ENCODE assay signal across 2 cellular contexts in the genomic region with DNA sequence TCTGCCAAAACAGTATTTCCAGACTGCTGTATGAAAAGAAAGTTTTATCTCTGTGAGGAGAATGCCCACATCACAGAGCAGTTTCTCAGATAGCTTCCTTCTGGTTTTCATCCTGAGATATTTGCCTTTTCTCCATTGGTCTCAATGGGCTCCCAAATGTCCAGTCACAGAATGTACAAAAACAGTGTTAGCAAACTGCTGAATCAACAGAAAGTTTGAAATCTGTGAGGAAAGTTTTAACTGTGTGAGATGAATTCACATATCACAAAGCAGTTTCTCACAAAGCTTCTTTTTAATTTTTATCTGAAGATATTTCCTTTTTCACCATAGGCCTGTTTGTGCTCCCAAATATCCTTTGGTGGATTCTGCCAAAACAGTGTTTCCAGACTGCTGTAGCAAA.
TF ChIP-seq lines count a peak whose summit lies in the region.

No MANE protein-coding gene starts in this region.

TF ChIP-seq in HepG2, 621 proteins besides CTCF, POLR2A, EP300 and RAD21 (continued from another document):
- TF ChIP-seq, protein P1, sequence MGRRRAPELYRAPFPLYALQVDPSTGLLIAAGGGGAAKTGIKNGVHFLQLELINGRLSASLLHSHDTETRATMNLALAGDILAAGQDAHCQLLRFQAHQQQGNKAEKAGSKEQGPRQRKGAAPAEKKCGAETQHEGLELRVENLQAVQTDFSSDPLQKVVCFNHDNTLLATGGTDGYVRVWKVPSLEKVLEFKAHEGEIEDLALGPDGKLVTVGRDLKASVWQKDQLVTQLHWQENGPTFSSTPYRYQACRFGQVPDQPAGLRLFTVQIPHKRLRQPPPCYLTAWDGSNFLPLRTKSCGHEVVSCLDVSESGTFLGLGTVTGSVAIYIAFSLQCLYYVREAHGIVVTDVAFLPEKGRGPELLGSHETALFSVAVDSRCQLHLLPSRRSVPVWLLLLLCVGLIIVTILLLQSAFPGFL (CRISPR knock-in tag; IDR thresholded peaks at IDR 0.05): no peak
- TF ChIP-seq MAFF (IDR thresholded peaks at IDR 0.05; ENCODE audit: low read depth, low read length) (peak; percentile 72; the same call in 1 of the 2 replicates), ZNF562 (CRISPR knock-in tag; IDR thresholded peaks at IDR 0.05; ENCODE audit: borderline replicate concordance) (no peak), ZKSCAN8 (CRISPR knock-in tag; IDR thresholded peaks at IDR 0.05; ENCODE audit: borderline replicate concordance) (no peak), CHCHD3 (CRISPR knock-in tag; IDR thresholded peaks at IDR 0.05) (no peak), GATAD2A (CRISPR knock-in tag; IDR thresholded peaks at IDR 0.05) (no peak), ZNF383 (CRISPR knock-in tag; IDR thresholded peaks at IDR 0.05; ENCODE audit: borderline replicate concordance) (no peak)
- TF ChIP-seq, protein P2, sequence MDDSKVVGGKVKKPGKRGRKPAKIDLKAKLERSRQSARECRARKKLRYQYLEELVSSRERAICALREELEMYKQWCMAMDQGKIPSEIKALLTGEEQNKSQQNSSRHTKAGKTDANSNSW (CRISPR knock-in tag; IDR thresholded peaks at IDR 0.05; ENCODE audit: borderline replicate concordance): no peak
- TF ChIP-seq, protein P3, sequence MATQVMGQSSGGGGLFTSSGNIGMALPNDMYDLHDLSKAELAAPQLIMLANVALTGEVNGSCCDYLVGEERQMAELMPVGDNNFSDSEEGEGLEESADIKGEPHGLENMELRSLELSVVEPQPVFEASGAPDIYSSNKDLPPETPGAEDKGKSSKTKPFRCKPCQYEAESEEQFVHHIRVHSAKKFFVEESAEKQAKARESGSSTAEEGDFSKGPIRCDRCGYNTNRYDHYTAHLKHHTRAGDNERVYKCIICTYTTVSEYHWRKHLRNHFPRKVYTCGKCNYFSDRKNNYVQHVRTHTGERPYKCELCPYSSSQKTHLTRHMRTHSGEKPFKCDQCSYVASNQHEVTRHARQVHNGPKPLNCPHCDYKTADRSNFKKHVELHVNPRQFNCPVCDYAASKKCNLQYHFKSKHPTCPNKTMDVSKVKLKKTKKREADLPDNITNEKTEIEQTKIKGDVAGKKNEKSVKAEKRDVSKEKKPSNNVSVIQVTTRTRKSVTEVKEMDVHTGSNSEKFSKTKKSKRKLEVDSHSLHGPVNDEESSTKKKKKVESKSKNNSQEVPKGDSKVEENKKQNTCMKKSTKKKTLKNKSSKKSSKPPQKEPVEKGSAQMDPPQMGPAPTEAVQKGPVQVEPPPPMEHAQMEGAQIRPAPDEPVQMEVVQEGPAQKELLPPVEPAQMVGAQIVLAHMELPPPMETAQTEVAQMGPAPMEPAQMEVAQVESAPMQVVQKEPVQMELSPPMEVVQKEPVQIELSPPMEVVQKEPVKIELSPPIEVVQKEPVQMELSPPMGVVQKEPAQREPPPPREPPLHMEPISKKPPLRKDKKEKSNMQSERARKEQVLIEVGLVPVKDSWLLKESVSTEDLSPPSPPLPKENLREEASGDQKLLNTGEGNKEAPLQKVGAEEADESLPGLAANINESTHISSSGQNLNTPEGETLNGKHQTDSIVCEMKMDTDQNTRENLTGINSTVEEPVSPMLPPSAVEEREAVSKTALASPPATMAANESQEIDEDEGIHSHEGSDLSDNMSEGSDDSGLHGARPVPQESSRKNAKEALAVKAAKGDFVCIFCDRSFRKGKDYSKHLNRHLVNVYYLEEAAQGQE (IDR thresholded peaks at IDR 0.05; ENCODE audit: borderline replicate concordance in 1 of 2, low read depth in 1 of 2, low read length in 2 of 2): no peak

TF ChIP-seq in K562, 482 proteins besides CTCF, POLR2A, EP300 and RAD21 (continued from another document):
- TF ChIP-seq, protein P4, sequence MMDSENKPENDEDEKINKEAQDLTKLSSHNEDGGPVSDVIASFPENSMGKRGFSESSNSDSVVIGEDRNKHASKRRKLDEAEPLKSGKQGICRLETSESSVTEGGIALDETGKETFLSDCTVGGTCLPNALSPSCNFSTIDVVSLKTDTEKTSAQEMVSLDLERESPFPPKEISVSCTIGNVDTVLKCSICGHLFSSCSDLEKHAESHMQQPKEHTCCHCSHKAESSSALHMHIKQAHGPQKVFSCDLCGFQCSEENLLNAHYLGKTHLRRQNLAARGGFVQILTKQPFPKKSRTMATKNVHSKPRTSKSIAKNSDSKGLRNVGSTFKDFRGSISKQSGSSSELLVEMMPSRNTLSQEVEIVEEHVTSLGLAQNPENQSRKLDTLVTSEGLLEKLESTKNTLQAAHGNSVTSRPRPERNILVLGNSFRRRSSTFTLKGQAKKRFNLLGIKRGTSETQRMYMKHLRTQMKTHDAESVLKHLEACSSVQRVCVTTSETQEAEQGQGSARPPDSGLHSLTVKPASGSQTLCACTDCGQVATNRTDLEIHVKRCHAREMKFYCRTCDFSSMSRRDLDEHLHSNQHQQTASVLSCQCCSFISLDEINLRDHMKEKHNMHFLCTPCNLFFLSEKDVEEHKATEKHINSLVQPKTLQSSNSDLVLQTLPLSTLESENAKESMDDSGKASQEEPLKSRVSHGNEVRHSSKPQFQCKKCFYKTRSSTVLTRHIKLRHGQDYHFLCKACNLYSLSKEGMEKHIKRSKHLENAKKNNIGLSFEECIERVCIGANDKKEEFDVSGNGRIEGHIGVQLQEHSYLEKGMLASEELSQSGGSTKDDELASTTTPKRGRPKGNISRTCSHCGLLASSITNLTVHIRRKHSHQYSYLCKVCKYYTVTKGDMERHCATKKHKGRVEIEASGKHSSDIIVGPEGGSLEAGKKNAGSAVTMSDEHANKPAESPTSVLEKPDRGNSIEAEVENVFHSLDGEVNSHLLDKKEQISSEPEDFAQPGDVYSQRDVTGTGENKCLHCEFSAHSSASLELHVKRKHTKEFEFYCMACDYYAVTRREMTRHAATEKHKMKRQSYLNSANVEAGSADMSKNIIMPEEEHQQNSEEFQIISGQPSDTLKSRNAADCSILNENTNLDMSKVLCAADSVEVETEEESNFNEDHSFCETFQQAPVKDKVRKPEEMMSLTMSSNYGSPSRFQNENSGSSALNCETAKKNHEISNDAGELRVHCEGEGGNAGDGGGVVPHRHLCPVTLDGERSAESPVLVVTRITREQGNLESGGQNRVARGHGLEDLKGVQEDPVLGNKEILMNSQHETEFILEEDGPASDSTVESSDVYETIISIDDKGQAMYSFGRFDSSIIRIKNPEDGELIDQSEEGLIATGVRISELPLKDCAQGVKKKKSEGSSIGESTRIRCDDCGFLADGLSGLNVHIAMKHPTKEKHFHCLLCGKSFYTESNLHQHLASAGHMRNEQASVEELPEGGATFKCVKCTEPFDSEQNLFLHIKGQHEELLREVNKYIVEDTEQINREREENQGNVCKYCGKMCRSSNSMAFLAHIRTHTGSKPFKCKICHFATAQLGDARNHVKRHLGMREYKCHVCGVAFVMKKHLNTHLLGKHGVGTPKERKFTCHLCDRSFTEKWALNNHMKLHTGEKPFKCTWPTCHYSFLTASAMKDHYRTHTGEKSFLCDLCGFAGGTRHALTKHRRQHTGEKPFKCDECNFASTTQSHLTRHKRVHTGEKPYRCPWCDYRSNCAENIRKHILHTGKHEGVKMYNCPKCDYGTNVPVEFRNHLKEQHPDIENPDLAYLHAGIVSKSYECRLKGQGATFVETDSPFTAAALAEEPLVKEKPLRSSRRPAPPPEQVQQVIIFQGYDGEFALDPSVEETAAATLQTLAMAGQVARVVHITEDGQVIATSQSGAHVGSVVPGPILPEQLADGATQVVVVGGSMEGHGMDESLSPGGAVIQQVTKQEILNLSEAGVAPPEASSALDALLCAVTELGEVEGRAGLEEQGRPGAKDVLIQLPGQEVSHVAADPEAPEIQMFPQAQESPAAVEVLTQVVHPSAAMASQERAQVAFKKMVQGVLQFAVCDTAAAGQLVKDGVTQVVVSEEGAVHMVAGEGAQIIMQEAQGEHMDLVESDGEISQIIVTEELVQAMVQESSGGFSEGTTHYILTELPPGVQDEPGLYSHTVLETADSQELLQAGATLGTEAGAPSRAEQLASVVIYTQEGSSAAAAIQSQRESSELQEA (IDR thresholded peaks at IDR 0.05; ENCODE audit: low read depth): no peak
- TF ChIP-seq, protein P5, sequence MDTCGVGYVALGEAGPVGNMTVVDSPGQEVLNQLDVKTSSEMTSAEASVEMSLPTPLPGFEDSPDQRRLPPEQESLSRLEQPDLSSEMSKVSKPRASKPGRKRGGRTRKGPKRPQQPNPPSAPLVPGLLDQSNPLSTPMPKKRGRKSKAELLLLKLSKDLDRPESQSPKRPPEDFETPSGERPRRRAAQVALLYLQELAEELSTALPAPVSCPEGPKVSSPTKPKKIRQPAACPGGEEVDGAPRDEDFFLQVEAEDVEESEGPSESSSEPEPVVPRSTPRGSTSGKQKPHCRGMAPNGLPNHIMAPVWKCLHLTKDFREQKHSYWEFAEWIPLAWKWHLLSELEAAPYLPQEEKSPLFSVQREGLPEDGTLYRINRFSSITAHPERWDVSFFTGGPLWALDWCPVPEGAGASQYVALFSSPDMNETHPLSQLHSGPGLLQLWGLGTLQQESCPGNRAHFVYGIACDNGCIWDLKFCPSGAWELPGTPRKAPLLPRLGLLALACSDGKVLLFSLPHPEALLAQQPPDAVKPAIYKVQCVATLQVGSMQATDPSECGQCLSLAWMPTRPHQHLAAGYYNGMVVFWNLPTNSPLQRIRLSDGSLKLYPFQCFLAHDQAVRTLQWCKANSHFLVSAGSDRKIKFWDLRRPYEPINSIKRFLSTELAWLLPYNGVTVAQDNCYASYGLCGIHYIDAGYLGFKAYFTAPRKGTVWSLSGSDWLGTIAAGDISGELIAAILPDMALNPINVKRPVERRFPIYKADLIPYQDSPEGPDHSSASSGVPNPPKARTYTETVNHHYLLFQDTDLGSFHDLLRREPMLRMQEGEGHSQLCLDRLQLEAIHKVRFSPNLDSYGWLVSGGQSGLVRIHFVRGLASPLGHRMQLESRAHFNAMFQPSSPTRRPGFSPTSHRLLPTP (IDR thresholded peaks at IDR 0.05; ENCODE audit: borderline replicate concordance, extremely low read depth, insufficient read length): no peak
- TF ChIP-seq MAFK (IDR thresholded peaks at IDR 0.05; ENCODE audit: low read length): peak; percentile 24; the same call in 1 of the 2 replicates
